In genomic region chr12:12357697-12358476, GRCh38 we compare ENCODE assay signal across 8 cellular contexts.
A peak's percentile ranks its signal among the peaks of the same experiment; 100 is the strongest.
DNase-seq lines count a peak whose midpoint lies in the region; ATAC-seq and TF ChIP-seq lines count a peak whose summit lies in the region.

No MANE protein-coding gene starts in this region.

- no peaks in the 10 kb centered on the region for H3K9me2 ChIP-seq in SU-DHL-6 (replicated peaks; ENCODE audit: insufficient read depth, low read length)

- ATAC-seq in HG03521 (IDR thresholded peaks at IDR 0.05; ENCODE audit: unreplicated experiment) = peak; percentile 1

- H3K4me1 ChIP-seq in neutrophil (ENCODE audit: control insufficient read depth in 1 of 2, insufficient read depth in 1 of 2, low read depth in 1 of 2, low read length in 1 of 2) = peaks cover 49 to 53% of the 10 kb centered on the region in 2 experiments

- peak overlapping the region; percentile 63 for H3K4me3 ChIP-seq in SU-DHL-6 (ENCODE audit: insufficient read depth, low read length, poor library complexity, severe bottlenecking)
- peak overlapping the region; percentile 65 to 86 for H3K4me3 ChIP-seq in neutrophil (ENCODE audit: low read depth in 1 of 2, low read length in 1 of 2)

- H4K20me1 ChIP-seq in SU-DHL-6 (ENCODE audit: low read depth, low read length) = no peaks in the 10 kb centered on the region

- no peaks in the 10 kb centered on the region for H3K27me3 ChIP-seq in SU-DHL-6 (ENCODE audit: low read length)
- H3K27me3 ChIP-seq in neutrophil = no peaks in the 10 kb centered on the region

- no peaks in the 10 kb centered on the region for H3K9me3 ChIP-seq in SU-DHL-6 (ENCODE audit: insufficient read depth, low read length)
- no peaks in the 10 kb centered on the region for H3K9me3 ChIP-seq in neutrophil

- peaks cover 13% of the 10 kb centered on the region for H3F3A ChIP-seq in SU-DHL-6 (ENCODE audit: insufficient read depth)

- H3K36me3 ChIP-seq in SU-DHL-6 (ENCODE audit: low read length) (no peaks in the 10 kb centered on the region), neutrophil (no peaks in the 10 kb centered on the region)

- peak overlapping the region; percentile 99 for H3K4me2 ChIP-seq in SU-DHL-6 (ENCODE audit: low read depth, low read length, poor library complexity, severe bottlenecking)

- TF ChIP-seq CTCF in SU-DHL-6 (IDR thresholded peaks at IDR 0.05; ENCODE audit: insufficient read depth, low read length, poor library complexity, severe bottlenecking) (no peak), neutrophil (IDR thresholded peaks at IDR 0.05) (no peak)

- H3K27ac ChIP-seq in SU-DHL-6 (ENCODE audit: low read depth, low read length) = peak overlapping the region; percentile 84
- peak overlapping the region; percentile 96 for H3K27ac ChIP-seq in neutrophil

- peak overlapping the region; percentile 68 for H2AFZ ChIP-seq in SU-DHL-6 (ENCODE audit: low read depth, low read length, severe bottlenecking)

- peaks cover 10% of the 10 kb centered on the region for H3K79me2 ChIP-seq in SU-DHL-6 (ENCODE audit: insufficient read depth, low read length)

- DNase-seq in NCI-H510A treated with DMSO at 0.1 percent for 48 hours (lab: John Stamatoyannopoulos, UW) (peak; percentile 27), NCI-H510A (lab: John Stamatoyannopoulos, UW) (no peak), erythroblast (lab: John Stamatoyannopoulos, UW) (peak; percentile 50 to 60), AG20443 (ENCODE audit: low spot score) (no peak), activated gamma-delta T cell (lab: John Stamatoyannopoulos, UW) (no peak)

- peak overlapping the region; percentile 88 for H3K9ac ChIP-seq in SU-DHL-6 (ENCODE audit: low read length)

- no peak for TF ChIP-seq POLR2A in erythroblast (IDR thresholded peaks at IDR 0.05; ENCODE audit: low read length)

Comparison
In these comparisons a context has a peak if more than half of its experiments do, and no peak if none do; other contexts are left out.
1. DNase-seq: peak in NCI-H510A treated with DMSO at 0.1 percent for 48 hours (single experiment) and erythroblast (2 of 2); none in NCI-H510A (single experiment), AG20443 (single experiment) and activated gamma-delta T cell (single experiment).